ENCODE assay signal across 17 cellular contexts in genomic region chr18:24695168-24695567, GRCh38.
"Had no signal": no experiment of that assay in that cellular context is flagged by ENCODE, and none has a peak within 500 bp of the region (broad histone marks: within the 10 kb centered on the region; RNA-seq: fewer than 3 reads in every experiment).

No MANE protein-coding gene starts in this region.

- DNase-seq: activated CD4-positive, alpha-beta T cell treated with anti-CD3 and anti-CD28 coated beads for 1 hour; activated CD4-positive, alpha-beta T cell treated with anti-CD3 and anti-CD28 coated beads, Interleukin-2, amount 50 U/mL, for 48 hours; activated CD8-positive, alpha-beta memory T cell treated with anti-CD3 and anti-CD28 coated beads, Interleukin-2, amount 10 ng/mL, durations not matched to agents 7 days and 5 days; activated effector memory CD4-positive, alpha-beta T cell treated with Interleukin-2 at 50 U/mL for 16 hours; activated naive CD8-positive, alpha-beta T cell treated with anti-CD3 and anti-CD28 coated beads for 36 hours; activated T-cell treated with anti-CD3 and anti-CD28 coated beads, Interleukin-2, amount 50 U/mL, for 24 hours; aorta; foreskin melanocyte; heart left ventricle; left ventricle myocardium inferior; mesenchymal stem cell; sigmoid colon; stimulated activated CD4-positive, alpha-beta T cell treated with anti-CD3 and anti-CD28 coated beads, Interleukin-12 subunit alpha, Interleukin-12 subunit beta, amount 100 ng/mL, for 4 hours; stimulated activated naive CD4-positive, alpha-beta T cell treated with Interleukin-2 at 50 U/mL for 16 hours; trophoblast cell had no signal

- ATAC-seq: activated CD8-positive, alpha-beta memory T cell treated with anti-CD3 and anti-CD28 coated beads, Interleukin-2, amount 10 ng/mL, durations not matched to agents 7 days and 5 days; heart left ventricle; natural killer cell treated with Interleukin-12 subunit alpha and Interleukin-12 subunit beta and Interleukin-15 and Interleukin-18, amount 100 ng/mL, for 72 hours had no signal

- H3K4me1 Mint-ChIP-seq: activated CD8-positive, alpha-beta memory T cell treated with anti-CD3 and anti-CD28 coated beads, Interleukin-2, amount 10 ng/mL, durations not matched to agents 7 days and 5 days; activated naive CD8-positive, alpha-beta T cell treated with anti-CD3 and anti-CD28 coated beads for 36 hours had no signal

- H3K36me3 ChIP-seq: esophagus muscularis mucosa, heart left ventricle, left ventricle myocardium inferior, sigmoid colon had no signal

- H3K4me1 ChIP-seq: esophagus muscularis mucosa, heart left ventricle, left ventricle myocardium inferior, sigmoid colon had no signal

- H3K9me3 Mint-ChIP-seq: natural killer cell treated with Interleukin-12 subunit alpha and Interleukin-12 subunit beta and Interleukin-15 and Interleukin-18, amount 100 ng/mL, for 72 hours had no signal

- H3K36me3 Mint-ChIP-seq: activated CD8-positive, alpha-beta memory T cell treated with anti-CD3 and anti-CD28 coated beads, Interleukin-2, amount 10 ng/mL, durations not matched to agents 7 days and 5 days; activated naive CD8-positive, alpha-beta T cell treated with anti-CD3 and anti-CD28 coated beads for 36 hours; natural killer cell treated with Interleukin-12 subunit alpha and Interleukin-12 subunit beta and Interleukin-15 and Interleukin-18, amount 100 ng/mL, for 72 hours had no signal

- H3K4me3 ChIP-seq: esophagus muscularis mucosa, heart left ventricle, left ventricle myocardium inferior, sigmoid colon had no signal

- H3K27ac Mint-ChIP-seq: activated CD8-positive, alpha-beta memory T cell treated with anti-CD3 and anti-CD28 coated beads, Interleukin-2, amount 10 ng/mL, durations not matched to agents 7 days and 5 days; activated naive CD8-positive, alpha-beta T cell treated with anti-CD3 and anti-CD28 coated beads for 36 hours; activated T-cell treated with anti-CD3 and anti-CD28 coated beads, Interleukin-2, amount 50 U/mL, for 24 hours; natural killer cell treated with Interleukin-12 subunit alpha and Interleukin-12 subunit beta and Interleukin-15 and Interleukin-18, amount 100 ng/mL, for 72 hours had no signal

- H3K27ac ChIP-seq: esophagus muscularis mucosa, heart left ventricle, left ventricle myocardium inferior, sigmoid colon had no signal

- H3K27me3 ChIP-seq: esophagus muscularis mucosa, heart left ventricle, sigmoid colon had no signal

- H3K4me3 Mint-ChIP-seq: activated CD8-positive, alpha-beta memory T cell treated with anti-CD3 and anti-CD28 coated beads, Interleukin-2, amount 10 ng/mL, durations not matched to agents 7 days and 5 days; activated naive CD8-positive, alpha-beta T cell treated with anti-CD3 and anti-CD28 coated beads for 36 hours; activated T-cell treated with anti-CD3 and anti-CD28 coated beads, Interleukin-2, amount 50 U/mL, for 24 hours; natural killer cell treated with Interleukin-12 subunit alpha and Interleukin-12 subunit beta and Interleukin-15 and Interleukin-18, amount 100 ng/mL, for 72 hours had no signal
